Comparison of ENCODE assay signal across 8 cellular contexts in the genomic region with DNA sequence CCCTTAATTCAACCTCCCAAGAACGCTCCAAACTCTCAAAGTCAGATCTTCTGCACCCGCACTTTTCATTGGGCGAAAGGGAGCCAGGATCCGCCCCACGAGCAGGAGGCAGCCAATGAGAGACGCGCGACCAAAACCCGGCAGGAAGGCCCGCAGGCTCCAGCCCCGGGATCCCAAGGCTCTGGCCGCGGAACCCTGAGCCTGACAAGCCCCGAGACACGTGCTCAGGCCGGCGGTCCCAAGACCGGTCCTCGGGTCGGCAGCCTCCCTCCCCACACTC. TPM values are rescaled to one million over a fixed set of nuclear protein-coding genes. Genes with fewer than 3 reads are reported as not detected.
DNase-seq lines count a peak whose midpoint lies in the region; ATAC-seq, FAIRE-seq and TF ChIP-seq lines count a peak whose summit lies in the region.

No MANE protein-coding gene starts in this region.

- H3K4me3 ChIP-seq in SJCRH30 (peak overlapping the region; percentile 100), gastroesophageal sphincter (peak overlapping the region; percentile 72 to 99)

- H3K4me1 ChIP-seq in SJCRH30: peaks cover 5% of the 10 kb centered on the region; the same call in 1 of the 2 replicates
- peaks cover 0 to 50% (median 21%) of the 10 kb centered on the region in 3 donors for H3K4me1 ChIP-seq in gastroesophageal sphincter

- no peak for TF ChIP-seq EP300 in gastroesophageal sphincter (IDR thresholded peaks at IDR 0.05)

- TF ChIP-seq POLR2A in H54 (IDR thresholded peaks at IDR 0.05; ENCODE audit: low read depth, low read length) (no peak), gastroesophageal sphincter (IDR thresholded peaks at IDR 0.05) (no peak)

- FAIRE-seq in H54 (lab: Jason Lieb, UNC): no peak

- TF ChIP-seq CTCF in gastroesophageal sphincter (IDR thresholded peaks at IDR 0.05): no peak

- ATAC-seq in gastroesophageal sphincter: peak; percentile 94

- H3K36me3 ChIP-seq in SJCRH30: peaks cover 7% of the 10 kb centered on the region
- peaks cover 0 to 29% of the 10 kb centered on the region in 2 donors for H3K36me3 ChIP-seq in gastroesophageal sphincter

- no peaks in the 10 kb centered on the region for H3K27me3 ChIP-seq in SJCRH30
- no peaks in the 10 kb centered on the region for H3K27me3 ChIP-seq in gastroesophageal sphincter

- DNase-seq in G401 (ENCODE audit: low spot score) (peak; percentile 86), H54 (ENCODE audit: insufficient read length, low spot score) (peak; percentile 91), M059J (ENCODE audit: low read depth) (peak; percentile 89), SJCRH30 (peak; percentile 88 to 93), nucleus accumbens (lab: John Stamatoyannopoulos, UW) (peak in 55 of 56 donors; percentile 19 to 93 (median 78)), superior temporal gyrus (ENCODE audit: extremely low spot score) (peak; percentile 86)
- peak; percentile 90 for DNase-seq in activated naive CD4-positive, alpha-beta T cell treated with Interleukin-2 at 50 U/mL for 16 hours

- in situ Hi-C loops in G401 (cut with HindIII; ENCODE audit: low sequenced_read_pairs): no loop called here

- 0% methylated on average over 2 to 9 of the region's 20 CpGs for WGBS in gastroesophageal sphincter (ENCODE audit: low coverage in 1 of 2), 2 donors

- no peaks in the 10 kb centered on the region for H3K9me3 ChIP-seq in SJCRH30 (replicated peaks)
- H3K9me3 ChIP-seq in gastroesophageal sphincter: no peaks in the 10 kb centered on the region

- H3K27ac ChIP-seq in SJCRH30 (peak overlapping the region; percentile 98), gastroesophageal sphincter (peak overlapping the region; percentile 83 to 98 (median 96))

RNA-seq across cellular contexts. Expression of a gene that starts 0.4 kb away (rescaled TPM):
- total RNA-seq in G401 (2014; rRNA removed; shearing (Covaris generic)): 63.1 and 130 TPM in 2 replicates
- 21.3 and 43.1 TPM in 2 replicates for total RNA-seq in M059J (2014; rRNA removed; shearing (Covaris generic))
- total RNA-seq in SJCRH30 (2014; rRNA removed; shearing (Covaris generic)): 43.7 and 47.6 TPM in 2 replicates
- total RNA-seq in gastroesophageal sphincter: 10 to 100 TPM; 38.0 to 60.4 (median 53.3) TPM

RNA-seq across cellular contexts. Expression of a gene that starts 0.7 kb away (rescaled TPM):
- 63.7 and 69.2 TPM in 2 replicates for total RNA-seq in G401 (2014; rRNA removed; shearing (Covaris generic))
- 28.8 and 47.2 TPM in 2 replicates for total RNA-seq in M059J (2014; rRNA removed; shearing (Covaris generic))
- 20.2 and 22.0 TPM in 2 replicates for total RNA-seq in SJCRH30 (2014; rRNA removed; shearing (Covaris generic))
- total RNA-seq in gastroesophageal sphincter: 10 to 100 TPM; 12.3 to 22.8 (median 16.6) TPM

RNA-seq across cellular contexts. Expression of a gene that starts 35.3 kb away (rescaled TPM):
- not detected in 2 replicates for total RNA-seq in G401 (2014; rRNA removed; shearing (Covaris generic))
- total RNA-seq in M059J (2014; rRNA removed; shearing (Covaris generic)): not detected in 2 replicates
- total RNA-seq in SJCRH30 (2014; rRNA removed; shearing (Covaris generic)): not detected in 2 replicates
- not detected for total RNA-seq in gastroesophageal sphincter

RNA-seq across cellular contexts. Expression of a gene that starts 36.4 kb away (rescaled TPM):
- total RNA-seq in G401 (2014; rRNA removed; shearing (Covaris generic)): 6.9 and 14.3 TPM in 2 replicates
- total RNA-seq in M059J (2014; rRNA removed; shearing (Covaris generic)): 7.7 and 13.5 TPM in 2 replicates
- total RNA-seq in SJCRH30 (2014; rRNA removed; shearing (Covaris generic)): 14.3 and 18.4 TPM in 2 replicates
- 10 to 100 TPM; 24.0 to 47.0 (median 37.3) TPM for total RNA-seq in gastroesophageal sphincter

RNA-seq across cellular contexts. Expression of a gene that starts 49.3 kb away (rescaled TPM):
- total RNA-seq in G401 (2014; rRNA removed; shearing (Covaris generic)): 3.1 and 3.3 TPM in 2 replicates
- total RNA-seq in M059J (2014; rRNA removed; shearing (Covaris generic)): not detected in 2 replicates
- not detected in 2 replicates for total RNA-seq in SJCRH30 (2014; rRNA removed; shearing (Covaris generic))
- 1 to 10 TPM in 1 of 4 donors, not detected in 3; 1.7 TPM for total RNA-seq in gastroesophageal sphincter

Comparison
In these comparisons a context has a peak if more than half of its experiments do, and no peak if none do; other contexts are left out.
1. Peak in every context shown above with its lines: DNase-seq, ATAC-seq, H3K4me3 ChIP-seq and H3K27ac ChIP-seq.